Comparison of ENCODE assay signal across 26 cellular contexts in the genomic region with DNA sequence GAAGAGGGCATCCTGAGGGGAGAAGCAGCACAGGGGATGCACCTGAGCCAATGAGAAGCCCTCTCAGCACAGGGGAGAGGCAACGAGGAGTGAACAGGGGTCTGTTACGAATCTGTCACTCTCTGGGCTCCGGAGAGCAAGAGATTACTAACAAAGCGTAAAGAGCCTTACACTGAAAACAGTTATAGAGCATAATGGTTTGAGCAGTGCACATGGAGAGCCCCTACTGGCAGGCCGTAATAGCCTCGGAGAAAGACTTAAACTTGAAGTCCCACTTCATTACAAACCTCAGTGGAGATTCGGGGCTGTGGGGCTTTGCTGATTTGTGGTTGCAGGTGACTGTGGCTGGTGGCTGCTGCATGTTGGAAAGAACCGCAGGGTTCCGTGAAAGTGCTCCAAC.
"Had no signal": no experiment of that assay in that cellular context is flagged by ENCODE, and none has a peak within 500 bp of the region (broad histone marks: within the 10 kb centered on the region; RNA-seq: fewer than 3 reads in every experiment).

No MANE protein-coding gene starts in this region.

- H3K4me1 ChIP-seq: Peyer's patch had no signal

- ATAC-seq: PC-3, Right ventricle myocardium inferior, SK-N-SH treated with all-trans-retinoic acid at 6 μM for 48 hours had no signal

- H3K4me3 ChIP-seq: Peyer's patch, SJCRH30 had no signal

- FAIRE-seq: HTR-8/SVneo had no signal

- H3K27me3 ChIP-seq: Peyer's patch, SJCRH30 had no signal

- H3K9me3 ChIP-seq: Peyer's patch, SJCRH30 had no signal

- DNase-seq: KBM-7, MV-4-11, NCI-H1048, NCI-H1105, NCI-H1417, NCI-H1436 treated with DMSO at 0.1 percent for 48 hours, NCI-H1694, NCI-H187 treated with DMSO at 0.1 percent for 48 hours, NCI-H2029 treated with DMSO at 0.1 percent for 48 hours, NCI-H2171, NCI-H226, NCI-H446, NCI-H510A, NCI-H524 treated with DMSO at 0.1 percent for 48 hours, NCI-H69, NCI-H774, PC-3, Peyer's patch, SHP77 treated with DMSO at 0.1 percent for 48 hours, SJCRH30, T-helper 1 cell had no signal

- H3K4me1 Mint-ChIP-seq: IgD-negative memory B cell had no signal

- H3K27me3 Mint-ChIP-seq: IgD-negative memory B cell had no signal

- H3K9me3 Mint-ChIP-seq: IgD-negative memory B cell had no signal

- H3K36me3 ChIP-seq: Peyer's patch, SJCRH30 had no signal

- H3K27ac ChIP-seq: HL-60, Peyer's patch, SJCRH30 had no signal
